In the genomic region with DNA sequence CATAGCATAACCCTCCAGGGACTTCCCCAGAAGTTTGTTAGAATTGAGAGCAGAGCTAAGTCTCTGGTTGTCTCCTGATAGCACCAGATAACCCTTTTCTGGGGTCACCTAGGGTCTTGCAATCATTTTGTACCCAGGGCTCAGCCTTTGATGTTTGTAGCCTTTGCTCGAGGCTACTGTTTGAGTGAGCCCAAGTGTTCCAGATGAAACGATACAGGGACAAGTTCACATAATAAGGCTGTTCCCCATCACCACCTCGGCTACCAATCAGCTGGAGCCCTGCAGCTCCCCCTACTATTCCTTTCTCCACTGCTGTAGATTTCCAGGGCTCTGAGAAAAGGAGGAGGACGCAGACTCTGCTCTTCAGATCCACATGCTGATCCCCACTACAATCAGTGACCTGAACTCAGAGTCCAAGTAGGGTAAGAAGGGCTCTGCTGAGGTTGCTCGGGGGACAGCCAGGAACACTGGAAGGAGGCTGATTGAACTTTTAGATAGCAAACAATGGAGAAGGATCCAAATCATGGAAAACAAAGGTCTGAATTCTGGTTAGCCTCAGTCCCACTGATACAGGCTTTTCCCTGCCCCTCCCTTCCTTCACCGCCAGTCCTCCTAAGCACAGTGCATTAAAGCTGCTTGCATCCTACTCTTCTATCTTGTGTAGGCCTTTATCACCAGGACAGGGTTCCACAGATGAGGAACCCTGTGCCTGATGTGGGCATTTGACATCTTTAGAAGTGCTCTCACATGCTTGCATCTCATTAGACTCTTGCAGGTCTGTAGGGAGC, we compare ENCODE assay signal across 1 cellular context.
TF ChIP-seq lines count a peak whose summit lies in the region.

A gene with protein sequence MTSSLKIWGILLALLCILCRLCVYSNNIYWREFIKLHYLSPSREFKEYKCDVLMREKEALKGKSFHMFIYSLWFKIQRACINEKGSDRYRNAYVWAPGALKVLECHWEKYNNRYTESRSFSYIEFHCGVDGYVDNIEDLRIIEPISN (plus strand): TSS at position 317 of the 788 bp plus-strand sequence. CDS start 1,694 bp downstream, outside the sequence.

TF ChIP-seq in HepG2, 621 proteins besides CTCF, POLR2A, EP300 and RAD21:
- TF ChIP-seq BORCS8-MEF2B (CRISPR knock-in tag; IDR thresholded peaks at IDR 0.05) (no peak), ZFX (CRISPR knock-in tag; IDR thresholded peaks at IDR 0.05; ENCODE audit: low read depth) (no peak), ZNF496 (CRISPR knock-in tag; IDR thresholded peaks at IDR 0.05; ENCODE audit: insufficient replicate concordance) (no peak), ZNF761 (CRISPR knock-in tag; conservative IDR thresholded peaks at IDR 0.05) (no peak), JUNB (CRISPR knock-in tag; IDR thresholded peaks at IDR 0.05; ENCODE audit: borderline replicate concordance) (no peak), ZNF510 (CRISPR knock-in tag; IDR thresholded peaks at IDR 0.05; ENCODE audit: low read depth) (no peak), ELF1 (CRISPR knock-in tag; IDR thresholded peaks at IDR 0.05) (no peak), ZFY (CRISPR knock-in tag; IDR thresholded peaks at IDR 0.05) (no peak), PRPF4 (IDR thresholded peaks at IDR 0.05; ENCODE audit: low read depth, low read length, poor library complexity, severe bottlenecking) (no peak), ZNF232 (CRISPR knock-in tag; IDR thresholded peaks at IDR 0.05; ENCODE audit: borderline replicate concordance) (no peak), ZC3H4 (CRISPR knock-in tag; IDR thresholded peaks at IDR 0.05; ENCODE audit: borderline replicate concordance) (no peak), ZNF569 (CRISPR knock-in tag; IDR thresholded peaks at IDR 0.05; ENCODE audit: borderline replicate concordance) (no peak), ARID2 (CRISPR knock-in tag; IDR thresholded peaks at IDR 0.05; ENCODE audit: borderline replicate concordance) (no peak), KDM5B (CRISPR knock-in tag; IDR thresholded peaks at IDR 0.05; ENCODE audit: borderline replicate concordance) (no peak), ATAD3A (CRISPR knock-in tag; IDR thresholded peaks at IDR 0.05) (no peak), NFE2L2 (IDR thresholded peaks at IDR 0.05; ENCODE audit: low read length) (no peak), HOXA5 (CRISPR knock-in tag; IDR thresholded peaks at IDR 0.05) (no peak)
- TF ChIP-seq, protein P1, sequence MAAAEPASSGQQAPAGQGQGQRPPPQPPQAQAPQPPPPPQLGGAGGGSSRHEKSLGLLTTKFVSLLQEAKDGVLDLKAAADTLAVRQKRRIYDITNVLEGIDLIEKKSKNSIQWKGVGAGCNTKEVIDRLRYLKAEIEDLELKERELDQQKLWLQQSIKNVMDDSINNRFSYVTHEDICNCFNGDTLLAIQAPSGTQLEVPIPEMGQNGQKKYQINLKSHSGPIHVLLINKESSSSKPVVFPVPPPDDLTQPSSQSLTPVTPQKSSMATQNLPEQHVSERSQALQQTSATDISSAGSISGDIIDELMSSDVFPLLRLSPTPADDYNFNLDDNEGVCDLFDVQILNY (CRISPR knock-in tag; conservative IDR thresholded peaks at IDR 0.05): no peak
- TF ChIP-seq, protein P2, sequence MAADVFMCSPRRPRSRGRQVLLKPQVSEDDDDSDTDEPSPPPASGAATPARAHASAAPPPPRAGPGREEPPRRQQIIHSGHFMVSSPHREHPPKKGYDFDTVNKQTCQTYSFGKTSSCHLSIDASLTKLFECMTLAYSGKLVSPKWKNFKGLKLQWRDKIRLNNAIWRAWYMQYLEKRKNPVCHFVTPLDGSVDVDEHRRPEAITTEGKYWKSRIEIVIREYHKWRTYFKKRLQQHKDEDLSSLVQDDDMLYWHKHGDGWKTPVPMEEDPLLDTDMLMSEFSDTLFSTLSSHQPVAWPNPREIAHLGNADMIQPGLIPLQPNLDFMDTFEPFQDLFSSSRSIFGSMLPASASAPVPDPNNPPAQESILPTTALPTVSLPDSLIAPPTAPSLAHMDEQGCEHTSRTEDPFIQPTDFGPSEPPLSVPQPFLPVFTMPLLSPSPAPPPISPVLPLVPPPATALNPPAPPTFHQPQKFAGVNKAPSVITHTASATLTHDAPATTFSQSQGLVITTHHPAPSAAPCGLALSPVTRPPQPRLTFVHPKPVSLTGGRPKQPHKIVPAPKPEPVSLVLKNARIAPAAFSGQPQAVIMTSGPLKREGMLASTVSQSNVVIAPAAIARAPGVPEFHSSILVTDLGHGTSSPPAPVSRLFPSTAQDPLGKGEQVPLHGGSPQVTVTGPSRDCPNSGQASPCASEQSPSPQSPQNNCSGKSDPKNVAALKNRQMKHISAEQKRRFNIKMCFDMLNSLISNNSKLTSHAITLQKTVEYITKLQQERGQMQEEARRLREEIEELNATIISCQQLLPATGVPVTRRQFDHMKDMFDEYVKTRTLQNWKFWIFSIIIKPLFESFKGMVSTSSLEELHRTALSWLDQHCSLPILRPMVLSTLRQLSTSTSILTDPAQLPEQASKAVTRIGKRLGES (CRISPR knock-in tag; IDR thresholded peaks at IDR 0.05; ENCODE audit: borderline replicate concordance): no peak
TF ChIP-seq in HepG2: peak in this region for 0.
